Comparison of ENCODE assay signal across 1 cellular context in the genomic region with DNA sequence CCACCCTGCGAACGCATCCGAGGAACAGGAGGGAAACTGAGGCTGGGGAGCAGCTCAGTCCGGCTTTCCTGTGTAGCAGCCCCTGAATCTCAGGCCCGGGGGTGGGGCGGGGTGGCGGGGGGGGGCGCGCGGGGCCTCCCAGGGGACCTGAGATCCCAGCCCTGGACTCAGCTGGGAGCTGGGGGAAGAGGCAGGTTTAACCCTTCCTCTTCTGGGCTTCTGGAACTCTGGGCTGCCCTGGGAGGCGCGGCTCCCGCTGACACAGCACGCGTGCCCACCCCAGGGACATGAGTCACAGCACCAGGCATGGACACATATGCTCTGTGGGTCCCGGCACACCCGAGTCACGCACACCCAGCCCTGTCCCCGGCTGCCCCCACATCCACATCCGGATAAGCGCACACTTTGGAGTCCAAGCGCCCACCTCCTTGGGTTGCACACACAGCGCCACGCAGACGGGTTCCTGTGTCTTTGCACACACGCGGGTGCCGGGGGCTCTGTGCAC.
A peak's percentile ranks its signal among the peaks of the same experiment; 100 is the strongest.
TF ChIP-seq lines count a peak whose summit lies in the region.

No MANE protein-coding gene starts in this region.

TF ChIP-seq in GM12878, 131 proteins besides CTCF, POLR2A, EP300 and RAD21:
- TF ChIP-seq PRDM15 (CRISPR knock-in tag; IDR thresholded peaks at IDR 0.05), result no peak
- peak; percentile 13 to 61; a peak in 3 of 4 replicates for TF ChIP-seq BHLHE40 (IDR thresholded peaks at IDR 0.05; ENCODE audit: borderline replicate concordance in 1 of 2, low read depth in 2 of 2, low read length in 1 of 2)
- TF ChIP-seq BACH1 (IDR thresholded peaks at IDR 0.05; ENCODE audit: borderline replicate concordance), result peak; percentile 68; the same call in 1 of the 2 replicates
- no peak for TF ChIP-seq ATF7 (IDR thresholded peaks at IDR 0.05; ENCODE audit: low read depth)
- no peak for TF ChIP-seq NR2F1 (conservative IDR thresholded peaks at IDR 0.05)
- no peak for TF ChIP-seq KDM1A (IDR thresholded peaks at IDR 0.05; ENCODE audit: borderline replicate concordance)
- TF ChIP-seq IKZF1 (conservative IDR thresholded peaks at IDR 0.05), result no peak; the same call in 1 of the 2 replicates
- TF ChIP-seq USF2 (IDR thresholded peaks at IDR 0.05; ENCODE audit: borderline replicate concordance, low read depth, low read length), result no peak
